1 cellular context compared by ENCODE assay signal in genomic region chr1:193059282-193060225, GRCh38.
A peak's percentile ranks its signal among the peaks of the same experiment; 100 is the strongest.
TF ChIP-seq lines count a peak whose summit lies in the region.

RO60 (plus strand) TSS chr1:193059612; CDS start chr1:193069055, 9,443 bp downstream.
A gene with protein sequence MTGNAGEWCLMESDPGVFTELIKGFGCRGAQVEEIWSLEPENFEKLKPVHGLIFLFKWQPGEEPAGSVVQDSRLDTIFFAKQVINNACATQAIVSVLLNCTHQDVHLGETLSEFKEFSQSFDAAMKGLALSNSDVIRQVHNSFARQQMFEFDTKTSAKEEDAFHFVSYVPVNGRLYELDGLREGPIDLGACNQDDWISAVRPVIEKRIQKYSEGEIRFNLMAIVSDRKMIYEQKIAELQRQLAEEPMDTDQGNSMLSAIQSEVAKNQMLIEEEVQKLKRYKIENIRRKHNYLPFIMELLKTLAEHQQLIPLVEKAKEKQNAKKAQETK (minus strand): TSS chr1:193059360. CDS start chr1:193059260, 100 bp downstream.

TF ChIP-seq in HepG2, 621 proteins besides CTCF, POLR2A, EP300 and RAD21 (continued from another document and continues in another):
- TF ChIP-seq JUNB (CRISPR knock-in tag; IDR thresholded peaks at IDR 0.05; ENCODE audit: borderline replicate concordance) (0 out of 2 replicates have a peak, but pooled peaks have one; percentile 11), RCOR2 (CRISPR knock-in tag; IDR thresholded peaks at IDR 0.05) (0 out of 2 replicates have a peak, but pooled peaks have one; percentile 55), ARID5B (CRISPR knock-in tag; IDR thresholded peaks at IDR 0.05) (peak; percentile 90), ELF3 (CRISPR knock-in tag; IDR thresholded peaks at IDR 0.05) (peak; percentile 91), CBX5 (CRISPR knock-in tag; IDR thresholded peaks at IDR 0.05; ENCODE audit: borderline replicate concordance) (peak; percentile 98), GZF1 (CRISPR knock-in tag; IDR thresholded peaks at IDR 0.05) (peak; percentile 58; the same call in 1 of the 2 replicates), TEF (CRISPR knock-in tag; IDR thresholded peaks at IDR 0.05) (no peak), TBX2 (CRISPR knock-in tag; IDR thresholded peaks at IDR 0.05; ENCODE audit: borderline replicate concordance) (peak; percentile 90), TERF1 (CRISPR knock-in tag; IDR thresholded peaks at IDR 0.05) (no peak), ZNF160 (CRISPR knock-in tag; IDR thresholded peaks at IDR 0.05) (no peak), ZNF543 (CRISPR knock-in tag; IDR thresholded peaks at IDR 0.05) (peak; percentile 81; the same call in 1 of the 2 replicates), ARNT (IDR thresholded peaks at IDR 0.05) (no peak), ZNF781 (CRISPR knock-in tag; IDR thresholded peaks at IDR 0.05; ENCODE audit: borderline replicate concordance, not compliant biosample characterization) (no peak), ZNF740 (CRISPR knock-in tag; IDR thresholded peaks at IDR 0.05) (peak; percentile 43; the same call in 1 of the 2 replicates), ZKSCAN8 (CRISPR knock-in tag; IDR thresholded peaks at IDR 0.05; ENCODE audit: borderline replicate concordance) (peak; percentile 75; the same call in 1 of the 2 replicates), ZFP36L1 (CRISPR knock-in tag; IDR thresholded peaks at IDR 0.05) (0 out of 2 replicates have a peak, but pooled peaks have one; percentile 84), ZNF12 (CRISPR knock-in tag; IDR thresholded peaks at IDR 0.05) (peak; percentile 81), CHD4 (IDR thresholded peaks at IDR 0.05; ENCODE audit: borderline replicate concordance, low read length) (no peak), KLF9 (CRISPR knock-in tag; IDR thresholded peaks at IDR 0.05; ENCODE audit: low read depth) (peak; percentile 73; the same call in 1 of the 2 replicates), ARID2 (CRISPR knock-in tag; IDR thresholded peaks at IDR 0.05; ENCODE audit: borderline replicate concordance) (peak; percentile 76; the same call in 1 of the 2 replicates), ZNF619 (CRISPR knock-in tag; IDR thresholded peaks at IDR 0.05) (peak; percentile 17; the same call in 1 of the 2 replicates), SETDB1 (CRISPR knock-in tag; IDR thresholded peaks at IDR 0.05; ENCODE audit: borderline replicate concordance) (no peak), ZNF577 (CRISPR knock-in tag; IDR thresholded peaks at IDR 0.05; ENCODE audit: borderline replicate concordance, low read depth) (no peak), SMAD1 (CRISPR knock-in tag; IDR thresholded peaks at IDR 0.05; ENCODE audit: borderline replicate concordance, low read depth) (peak; percentile 75; the same call in 1 of the 2 replicates), POLR2AphosphoS5 (IDR thresholded peaks at IDR 0.05; ENCODE audit: low read depth, low read length) (peak; percentile 85), RBM39 (IDR thresholded peaks at IDR 0.05; ENCODE audit: low read depth, low read length, poor library complexity, severe bottlenecking) (peak; percentile 98), IKZF1 (IDR thresholded peaks at IDR 0.05) (no peak), ZNF232 (CRISPR knock-in tag; IDR thresholded peaks at IDR 0.05; ENCODE audit: borderline replicate concordance) (peak; percentile 77; the same call in 1 of the 2 replicates), E2F2 (CRISPR knock-in tag; IDR thresholded peaks at IDR 0.05; ENCODE audit: borderline replicate concordance) (peak; percentile 90), RFXANK (CRISPR knock-in tag; IDR thresholded peaks at IDR 0.05) (peak; percentile 49; the same call in 1 of the 2 replicates), MXD3 (CRISPR knock-in tag; IDR thresholded peaks at IDR 0.05) (peak; percentile 47; the same call in 1 of the 2 replicates), AKAP8 (CRISPR knock-in tag; IDR thresholded peaks at IDR 0.05) (no peak), ATF3 (CRISPR knock-in tag; IDR thresholded peaks at IDR 0.05) (no peak; the same call in 1 of the 2 replicates), ZNF24 (IDR thresholded peaks at IDR 0.05) (no peak; the same call in 1 of the 2 replicates), PBX3 (CRISPR knock-in tag; IDR thresholded peaks at IDR 0.05; ENCODE audit: borderline replicate concordance) (0 out of 2 replicates have a peak, but pooled peaks have one; percentile 71), TARDBP (CRISPR knock-in tag; IDR thresholded peaks at IDR 0.05) (peak; percentile 95), HBP1 (CRISPR knock-in tag; IDR thresholded peaks at IDR 0.05; ENCODE audit: low read depth) (peak; percentile 87; the same call in 1 of the 2 replicates), ZNF101 (CRISPR knock-in tag; IDR thresholded peaks at IDR 0.05; ENCODE audit: borderline replicate concordance, low read depth) (0 out of 2 replicates have a peak, but pooled peaks have one; percentile 31), THAP11 (CRISPR knock-in tag; IDR thresholded peaks at IDR 0.05) (peak; percentile 95)
- TF ChIP-seq, protein P1, sequence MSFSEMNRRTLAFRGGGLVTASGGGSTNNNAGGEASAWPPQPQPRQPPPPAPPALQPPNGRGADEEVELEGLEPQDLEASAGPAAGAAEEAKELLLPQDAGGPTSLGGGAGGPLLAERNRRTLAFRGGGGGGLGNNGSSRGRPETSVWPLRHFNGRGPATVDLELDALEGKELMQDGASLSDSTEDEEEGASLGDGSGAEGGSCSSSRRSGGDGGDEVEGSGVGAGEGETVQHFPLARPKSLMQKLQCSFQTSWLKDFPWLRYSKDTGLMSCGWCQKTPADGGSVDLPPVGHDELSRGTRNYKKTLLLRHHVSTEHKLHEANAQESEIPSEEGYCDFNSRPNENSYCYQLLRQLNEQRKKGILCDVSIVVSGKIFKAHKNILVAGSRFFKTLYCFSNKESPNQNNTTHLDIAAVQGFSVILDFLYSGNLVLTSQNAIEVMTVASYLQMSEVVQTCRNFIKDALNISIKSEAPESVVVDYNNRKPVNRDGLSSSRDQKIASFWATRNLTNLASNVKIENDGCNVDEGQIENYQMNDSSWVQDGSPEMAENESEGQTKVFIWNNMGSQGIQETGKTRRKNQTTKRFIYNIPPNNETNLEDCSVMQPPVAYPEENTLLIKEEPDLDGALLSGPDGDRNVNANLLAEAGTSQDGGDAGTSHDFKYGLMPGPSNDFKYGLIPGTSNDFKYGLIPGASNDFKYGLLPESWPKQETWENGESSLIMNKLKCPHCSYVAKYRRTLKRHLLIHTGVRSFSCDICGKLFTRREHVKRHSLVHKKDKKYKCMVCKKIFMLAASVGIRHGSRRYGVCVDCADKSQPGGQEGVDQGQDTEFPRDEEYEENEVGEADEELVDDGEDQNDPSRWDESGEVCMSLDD (CRISPR knock-in tag; IDR thresholded peaks at IDR 0.05; ENCODE audit: borderline replicate concordance): peak; percentile 36; the same call in 1 of the 2 replicates
- TF ChIP-seq, protein P2, sequence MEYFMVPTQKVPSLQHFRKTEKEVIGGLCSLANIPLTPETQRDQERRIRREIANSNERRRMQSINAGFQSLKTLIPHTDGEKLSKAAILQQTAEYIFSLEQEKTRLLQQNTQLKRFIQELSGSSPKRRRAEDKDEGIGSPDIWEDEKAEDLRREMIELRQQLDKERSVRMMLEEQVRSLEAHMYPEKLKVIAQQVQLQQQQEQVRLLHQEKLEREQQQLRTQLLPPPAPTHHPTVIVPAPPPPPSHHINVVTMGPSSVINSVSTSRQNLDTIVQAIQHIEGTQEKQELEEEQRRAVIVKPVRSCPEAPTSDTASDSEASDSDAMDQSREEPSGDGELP (IDR thresholded peaks at IDR 0.05; ENCODE audit: borderline replicate concordance, low read depth): peak; percentile 95
- TF ChIP-seq, protein P3, sequence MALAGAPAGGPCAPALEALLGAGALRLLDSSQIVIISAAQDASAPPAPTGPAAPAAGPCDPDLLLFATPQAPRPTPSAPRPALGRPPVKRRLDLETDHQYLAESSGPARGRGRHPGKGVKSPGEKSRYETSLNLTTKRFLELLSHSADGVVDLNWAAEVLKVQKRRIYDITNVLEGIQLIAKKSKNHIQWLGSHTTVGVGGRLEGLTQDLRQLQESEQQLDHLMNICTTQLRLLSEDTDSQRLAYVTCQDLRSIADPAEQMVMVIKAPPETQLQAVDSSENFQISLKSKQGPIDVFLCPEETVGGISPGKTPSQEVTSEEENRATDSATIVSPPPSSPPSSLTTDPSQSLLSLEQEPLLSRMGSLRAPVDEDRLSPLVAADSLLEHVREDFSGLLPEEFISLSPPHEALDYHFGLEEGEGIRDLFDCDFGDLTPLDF (CRISPR knock-in tag; IDR thresholded peaks at IDR 0.05): peak; percentile 93
